In the genomic region with DNA sequence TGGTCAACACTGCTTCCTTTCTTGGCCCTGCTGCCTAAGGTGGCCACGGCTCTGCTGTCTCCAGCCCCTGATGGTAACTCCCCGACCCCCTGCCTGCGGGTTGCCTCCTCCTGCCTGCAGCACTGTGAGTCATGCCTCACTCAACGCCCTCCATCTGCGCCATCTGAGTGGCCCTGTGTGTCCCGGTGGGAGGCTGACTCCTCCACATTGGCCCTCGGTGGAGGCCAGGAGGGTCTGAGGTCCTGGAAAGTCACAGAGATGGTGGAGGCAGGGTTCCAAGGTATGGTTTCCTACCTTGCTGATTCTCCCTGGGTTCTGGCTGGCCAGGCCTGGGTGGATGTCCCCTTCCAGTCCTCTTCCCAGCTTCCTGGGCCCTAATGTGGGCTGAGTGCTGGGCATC, we compare ENCODE assay signal across 1 cellular context.
TF ChIP-seq lines count a peak whose summit lies in the region.

No MANE protein-coding gene starts in this region.

TF ChIP-seq in K562, 482 proteins besides CTCF, POLR2A, EP300 and RAD21:
- TF ChIP-seq, protein P1, sequence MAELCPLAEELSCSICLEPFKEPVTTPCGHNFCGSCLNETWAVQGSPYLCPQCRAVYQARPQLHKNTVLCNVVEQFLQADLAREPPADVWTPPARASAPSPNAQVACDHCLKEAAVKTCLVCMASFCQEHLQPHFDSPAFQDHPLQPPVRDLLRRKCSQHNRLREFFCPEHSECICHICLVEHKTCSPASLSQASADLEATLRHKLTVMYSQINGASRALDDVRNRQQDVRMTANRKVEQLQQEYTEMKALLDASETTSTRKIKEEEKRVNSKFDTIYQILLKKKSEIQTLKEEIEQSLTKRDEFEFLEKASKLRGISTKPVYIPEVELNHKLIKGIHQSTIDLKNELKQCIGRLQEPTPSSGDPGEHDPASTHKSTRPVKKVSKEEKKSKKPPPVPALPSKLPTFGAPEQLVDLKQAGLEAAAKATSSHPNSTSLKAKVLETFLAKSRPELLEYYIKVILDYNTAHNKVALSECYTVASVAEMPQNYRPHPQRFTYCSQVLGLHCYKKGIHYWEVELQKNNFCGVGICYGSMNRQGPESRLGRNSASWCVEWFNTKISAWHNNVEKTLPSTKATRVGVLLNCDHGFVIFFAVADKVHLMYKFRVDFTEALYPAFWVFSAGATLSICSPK (IDR thresholded peaks at IDR 0.05; ENCODE audit: borderline replicate concordance): no peak
- no peak for TF ChIP-seq C11orf30 (IDR thresholded peaks at IDR 0.05; ENCODE audit: low read depth)
- TF ChIP-seq, protein P2, sequence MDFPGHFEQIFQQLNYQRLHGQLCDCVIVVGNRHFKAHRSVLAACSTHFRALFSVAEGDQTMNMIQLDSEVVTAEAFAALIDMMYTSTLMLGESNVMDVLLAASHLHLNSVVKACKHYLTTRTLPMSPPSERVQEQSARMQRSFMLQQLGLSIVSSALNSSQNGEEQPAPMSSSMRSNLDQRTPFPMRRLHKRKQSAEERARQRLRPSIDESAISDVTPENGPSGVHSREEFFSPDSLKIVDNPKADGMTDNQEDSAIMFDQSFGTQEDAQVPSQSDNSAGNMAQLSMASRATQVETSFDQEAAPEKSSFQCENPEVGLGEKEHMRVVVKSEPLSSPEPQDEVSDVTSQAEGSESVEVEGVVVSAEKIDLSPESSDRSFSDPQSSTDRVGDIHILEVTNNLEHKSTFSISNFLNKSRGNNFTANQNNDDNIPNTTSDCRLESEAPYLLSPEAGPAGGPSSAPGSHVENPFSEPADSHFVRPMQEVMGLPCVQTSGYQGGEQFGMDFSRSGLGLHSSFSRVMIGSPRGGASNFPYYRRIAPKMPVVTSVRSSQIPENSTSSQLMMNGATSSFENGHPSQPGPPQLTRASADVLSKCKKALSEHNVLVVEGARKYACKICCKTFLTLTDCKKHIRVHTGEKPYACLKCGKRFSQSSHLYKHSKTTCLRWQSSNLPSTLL (IDR thresholded peaks at IDR 0.05): no peak
- TF ChIP-seq HDAC1 (IDR thresholded peaks at IDR 0.05): no peak
- TF ChIP-seq ZNF253 (CRISPR knock-in tag; conservative IDR thresholded peaks at IDR 0.05): no peak
- TF ChIP-seq ZFPM2 (CRISPR knock-in tag; IDR thresholded peaks at IDR 0.05): no peak
- no peak for TF ChIP-seq ZKSCAN1 (IDR thresholded peaks at IDR 0.05; ENCODE audit: low read depth, low read length)
- no peak for TF ChIP-seq LEF1 (IDR thresholded peaks at IDR 0.05)
